In genomic region chr6:160039441-160039840, GRCh38 we compare ENCODE assay signal across 24 cellular contexts.
DNase-seq lines count a peak whose midpoint lies in the region; ATAC-seq and TF ChIP-seq lines count a peak whose summit lies in the region.
"Had no signal": no experiment of that assay in that cellular context is flagged by ENCODE, and none has a peak within 500 bp of the region (broad histone marks: within the 10 kb centered on the region; RNA-seq: fewer than 3 reads in every experiment).

No MANE protein-coding gene starts in this region.

- peaks cover 65% of the 10 kb centered on the region for H3K36me3 Mint-ChIP-seq in T-helper 2 cell treated with Interferon-gamma antibody and Interleukin-4, amounts not matched to agents 5 μg/mL and 100 μg/mL, for 36 hours (ENCODE audit: low read depth)
- peaks cover 62% of the 10 kb centered on the region for H3K36me3 Mint-ChIP-seq in activated CD8-positive, alpha-beta T cell treated with anti-CD3 and anti-CD28 coated beads for 36 hours (ENCODE audit: low read depth)
- peaks cover 12 to 82% (median 36%) of the 10 kb centered on the region in 5 donors for H3K36me3 Mint-ChIP-seq in naive thymus-derived CD4-positive, alpha-beta T cell

- no peak overlapping the region for H3K4me3 ChIP-seq in naive thymus-derived CD4-positive, alpha-beta T cell (ENCODE audit: low read length)
- no peak overlapping the region for H3K4me3 ChIP-seq in right cardiac atrium (ENCODE audit: low read length)
- no peak overlapping the region for H3K4me3 ChIP-seq in transverse colon
- no peak overlapping the region for H3K4me3 ChIP-seq in ovary
- H3K4me3 ChIP-seq: A549, esophagus muscularis mucosa, gastroesophageal sphincter, suprapubic skin had no signal

- no peak for DNase-seq in T-helper 2 cell treated with Interferon-gamma antibody and Interleukin-4, amounts not matched to agents 5 μg/mL and 100 μg/mL, for 36 hours (ENCODE audit: low spot score)
- DNase-seq in T-helper 2 cell (no peak), right cardiac atrium (no peak), transverse colon (no peak), ovary (no peak)
- DNase-seq in activated CD8-positive, alpha-beta T cell treated with anti-CD3 and anti-CD28 coated beads for 36 hours = no peak
- DNase-seq in naive thymus-derived CD4-positive, alpha-beta T cell = no peak
- DNase-seq: activated CD8-positive, alpha-beta memory T cell treated with anti-CD3 and anti-CD28 coated beads, Interleukin-2, amount 10 ng/mL, durations not matched to agents 7 days and 5 days; activated effector memory CD4-positive, alpha-beta T cell treated with Interleukin-2 at 50 U/mL for 16 hours; anterior cingulate cortex; effector CD8-positive, alpha-beta T cell; kidney glomerular epithelial cell; mammary epithelial cell; NCI-H1694; NCI-H526 treated with DMSO at 0.1 percent for 48 hours; Right ventricle myocardium superior; stimulated activated CD4-positive, alpha-beta T cell treated with anti-CD3 and anti-CD28 coated beads, Interleukin-15, amount 100 ng/mL, for 24 hours had no signal

- no peaks in the 10 kb centered on the region for H3K27me3 ChIP-seq in naive thymus-derived CD4-positive, alpha-beta T cell (ENCODE audit: control insufficient read depth in 2 of 2, insufficient read depth in 2 of 2, low read length in 2 of 2)
- H3K27me3 ChIP-seq in right cardiac atrium (ENCODE audit: control insufficient read depth, insufficient read depth) (no peaks in the 10 kb centered on the region), transverse colon (no peaks in the 10 kb centered on the region), ovary (no peaks in the 10 kb centered on the region)
- H3K27me3 ChIP-seq: esophagus muscularis mucosa, gastroesophageal sphincter, suprapubic skin had no signal

- peak overlapping the region; percentile 9 for H3K27ac Mint-ChIP-seq in T-helper 2 cell treated with Interferon-gamma antibody and Interleukin-4, amounts not matched to agents 5 μg/mL and 100 μg/mL, for 36 hours
- H3K27ac Mint-ChIP-seq in activated CD8-positive, alpha-beta T cell treated with anti-CD3 and anti-CD28 coated beads for 36 hours = peak overlapping the region; percentile 6
- H3K27ac Mint-ChIP-seq in naive thymus-derived CD4-positive, alpha-beta T cell = peak overlapping the region in 6 of 9 donors; percentile 31 to 80 (median 64)
- H3K27ac Mint-ChIP-seq: activated CD8-positive, alpha-beta memory T cell treated with anti-CD3 and anti-CD28 coated beads, Interleukin-2, amount 10 ng/mL, durations not matched to agents 7 days and 5 days; WTC11 had no signal

- H3K36me3 ChIP-seq in naive thymus-derived CD4-positive, alpha-beta T cell (ENCODE audit: control insufficient read depth in 2 of 3, insufficient read depth in 3 of 3, low read length in 3 of 3) = peaks cover 10 to 72% (median 15%) of the 10 kb centered on the region in 3 experiments
- H3K36me3 ChIP-seq in transverse colon (peaks cover 0 to 27% (median 10%) of the 10 kb centered on the region in 4 donors), ovary (no peaks in the 10 kb centered on the region)

- H3K27me3 Mint-ChIP-seq in T-helper 2 cell treated with Interferon-gamma antibody and Interleukin-4, amounts not matched to agents 5 μg/mL and 100 μg/mL, for 36 hours (ENCODE audit: low read depth) = no peaks in the 10 kb centered on the region
- H3K27me3 Mint-ChIP-seq in activated CD8-positive, alpha-beta T cell treated with anti-CD3 and anti-CD28 coated beads for 36 hours = no peaks in the 10 kb centered on the region
- H3K27me3 Mint-ChIP-seq in naive thymus-derived CD4-positive, alpha-beta T cell = no peaks in the 10 kb centered on the region
- H3K27me3 Mint-ChIP-seq: activated CD8-positive, alpha-beta memory T cell treated with anti-CD3 and anti-CD28 coated beads, Interleukin-2, amount 10 ng/mL, durations not matched to agents 7 days and 5 days had no signal

- no peak for TF ChIP-seq EP300 in transverse colon (IDR thresholded peaks at IDR 0.05; ENCODE audit: low read depth)
- no peak for TF ChIP-seq EP300 in ovary (IDR thresholded peaks at IDR 0.05)

- H3K27ac ChIP-seq in naive thymus-derived CD4-positive, alpha-beta T cell (ENCODE audit: low read depth, low read length) = no peak overlapping the region
- H3K27ac ChIP-seq in right cardiac atrium (ENCODE audit: low read length) (no peak overlapping the region), transverse colon (no peak overlapping the region), ovary (no peak overlapping the region)
- H3K27ac ChIP-seq: A549, esophagus muscularis mucosa, gastroesophageal sphincter, suprapubic skin had no signal

- H3K4me3 Mint-ChIP-seq in T-helper 2 cell treated with Interferon-gamma antibody and Interleukin-4, amounts not matched to agents 5 μg/mL and 100 μg/mL, for 36 hours = no peak overlapping the region
- H3K4me3 Mint-ChIP-seq in activated CD8-positive, alpha-beta T cell treated with anti-CD3 and anti-CD28 coated beads for 36 hours = no peak overlapping the region
- H3K4me3 Mint-ChIP-seq in naive thymus-derived CD4-positive, alpha-beta T cell = no peak overlapping the region
- H3K4me3 Mint-ChIP-seq: activated CD8-positive, alpha-beta memory T cell treated with anti-CD3 and anti-CD28 coated beads, Interleukin-2, amount 10 ng/mL, durations not matched to agents 7 days and 5 days; WTC11 had no signal

- peak; percentile 66 for ATAC-seq in HG02981 (IDR thresholded peaks at IDR 0.05; ENCODE audit: unreplicated experiment)
- ATAC-seq in activated CD8-positive, alpha-beta T cell treated with anti-CD3 and anti-CD28 coated beads for 36 hours = no peak
- no peak for ATAC-seq in naive thymus-derived CD4-positive, alpha-beta T cell
- ATAC-seq in right cardiac atrium = no peak
- ATAC-seq: A549; activated CD8-positive, alpha-beta memory T cell treated with anti-CD3 and anti-CD28 coated beads, Interleukin-2, amount 10 ng/mL, durations not matched to agents 7 days and 5 days; gastroesophageal sphincter; sciatic nerve; WTC11 had no signal

- peaks cover 0 to 7% of the 10 kb centered on the region in 2 donors for H3K4me1 ChIP-seq in naive thymus-derived CD4-positive, alpha-beta T cell (ENCODE audit: control insufficient read depth in 2 of 2, insufficient read depth in 2 of 2, low read length in 2 of 2)
- H3K4me1 ChIP-seq in right cardiac atrium (ENCODE audit: control insufficient read depth, insufficient read depth, low read length) = peaks cover 8% of the 10 kb centered on the region
- no peaks in the 10 kb centered on the region for H3K4me1 ChIP-seq in transverse colon
- H3K4me1 ChIP-seq in ovary (ENCODE audit: insufficient read depth) = peaks cover 8% of the 10 kb centered on the region

- WGBS in right cardiac atrium = 90% methylated on average over 5 of the region's 5 CpGs
- WGBS in transverse colon (ENCODE audit: low coverage in 1 of 2), 2 donors = 80 to 93% methylated on average over 3 to 5 of the region's 5 CpGs
- WGBS in ovary, 3 donors = 86 to 91% (median 90%) methylated on average over 5 of the region's 5 CpGs

- intact Hi-C loops in activated CD8-positive, alpha-beta T cell treated with anti-CD3 and anti-CD28 coated beads for 36 hours (cut with micrococcal nuclease) = no loop called here
- intact Hi-C loops in naive thymus-derived CD4-positive, alpha-beta T cell (cut with micrococcal nuclease) = no loop called here
- intact Hi-C loops in right cardiac atrium (cut with DNase I) (loop anchor here in 2 of 4 donors (10.0 kb wide), 2 partner anchors 65 to 75 kb away; partner anchors contain the start of gene IGF2R (in 1 of the 2)), transverse colon (cut with DNase I; ENCODE audit: low total_unique reads) (no loop called here), ovary (cut with DNase I) (loop anchor here in 2 of 4 donors (10.0 kb wide), 2 partner anchors 55 to 65 kb away; no protein-coding TSS in a partner anchor)

- no peak for TF ChIP-seq CTCF in activated CD8-positive, alpha-beta T cell treated with anti-CD3 and anti-CD28 coated beads for 36 hours (IDR thresholded peaks at IDR 0.05)
- TF ChIP-seq CTCF in transverse colon (IDR thresholded peaks at IDR 0.05) (no peak), ovary (IDR thresholded peaks at IDR 0.05) (no peak)

- no peaks in the 10 kb centered on the region for H3K9me3 ChIP-seq in naive thymus-derived CD4-positive, alpha-beta T cell (ENCODE audit: control insufficient read depth in 2 of 3, low read length in 3 of 3)
- H3K9me3 ChIP-seq in right cardiac atrium (ENCODE audit: control insufficient read depth, low read length) (no peaks in the 10 kb centered on the region), transverse colon (no peaks in the 10 kb centered on the region), ovary (no peaks in the 10 kb centered on the region)
- H3K9me3 ChIP-seq: A549, esophagus muscularis mucosa, gastroesophageal sphincter, suprapubic skin had no signal

- peaks cover 26% of the 10 kb centered on the region for H3K4me1 Mint-ChIP-seq in T-helper 2 cell treated with Interferon-gamma antibody and Interleukin-4, amounts not matched to agents 5 μg/mL and 100 μg/mL, for 36 hours (ENCODE audit: low read depth)
- H3K4me1 Mint-ChIP-seq in activated CD8-positive, alpha-beta T cell treated with anti-CD3 and anti-CD28 coated beads for 36 hours (ENCODE audit: low read depth) = peaks cover 8% of the 10 kb centered on the region
- H3K4me1 Mint-ChIP-seq in naive thymus-derived CD4-positive, alpha-beta T cell = peaks cover 12 to 45% (median 35%) of the 10 kb centered on the region in 7 donors
- H3K4me1 Mint-ChIP-seq: WTC11 had no signal

- CTCF ChIA-PET in activated CD8-positive, alpha-beta T cell treated with anti-CD3 and anti-CD28 coated beads for 36 hours (lab: Charles Lee) = interaction anchor here (1.5 kb wide), 2 partner anchors 8 to 33 kb away, joined by 3 to 5 read pairs; no protein-coding TSS in a partner anchor
- CTCF ChIA-PET in naive thymus-derived CD4-positive, alpha-beta T cell (lab: Charles Lee) = no interaction called here

- in situ Hi-C loops in transverse colon (cut with MboI; ENCODE audit: low pct_ligation_motif_present in 1 of 4, low pct_unique_long_range_greater_than_20kb in 1 of 4, low sequenced_read_pairs in 3 of 4) = no loop called here

- no peaks in the 10 kb centered on the region for H3K9me3 Mint-ChIP-seq in T-helper 2 cell treated with Interferon-gamma antibody and Interleukin-4, amounts not matched to agents 5 μg/mL and 100 μg/mL, for 36 hours
- no peaks in the 10 kb centered on the region for H3K9me3 Mint-ChIP-seq in activated CD8-positive, alpha-beta T cell treated with anti-CD3 and anti-CD28 coated beads for 36 hours
- no peaks in the 10 kb centered on the region for H3K9me3 Mint-ChIP-seq in naive thymus-derived CD4-positive, alpha-beta T cell
- H3K9me3 Mint-ChIP-seq: WTC11 had no signal

- POLR2A ChIA-PET in activated CD8-positive, alpha-beta T cell treated with anti-CD3 and anti-CD28 coated beads for 36 hours (lab: Charles Lee) = interaction anchor here (0.8 kb wide), 1 partner anchor 70 kb away, joined by 3 read pairs; no protein-coding TSS in a partner anchor
- POLR2A ChIA-PET in naive thymus-derived CD4-positive, alpha-beta T cell (lab: Charles Lee) = interaction anchor here (1.0 kb wide), 1 partner anchor 69 kb away, joined by 4 read pairs; no protein-coding TSS in a partner anchor

- TF ChIP-seq POLR2A in transverse colon (IDR thresholded peaks at IDR 0.05) = no peak
- no peak for TF ChIP-seq POLR2A in ovary (IDR thresholded peaks at IDR 0.05)

Comparison
In these comparisons a context has a peak if more than half of its experiments do, and no peak if none do; other contexts are left out.
1. H3K27ac Mint-ChIP-seq: peak in every context shown above with its lines; median percentile 64 in naive thymus-derived CD4-positive, alpha-beta T cell; 9 in T-helper 2 cell treated with Interferon-gamma antibody and Interleukin-4, amounts not matched to agents 5 μg/mL and 100 μg/mL, for 36 hours; 6 in activated CD8-positive, alpha-beta T cell treated with anti-CD3 and anti-CD28 coated beads for 36 hours.